ENCODE assay signal across 8 cellular contexts in the genomic region with DNA sequence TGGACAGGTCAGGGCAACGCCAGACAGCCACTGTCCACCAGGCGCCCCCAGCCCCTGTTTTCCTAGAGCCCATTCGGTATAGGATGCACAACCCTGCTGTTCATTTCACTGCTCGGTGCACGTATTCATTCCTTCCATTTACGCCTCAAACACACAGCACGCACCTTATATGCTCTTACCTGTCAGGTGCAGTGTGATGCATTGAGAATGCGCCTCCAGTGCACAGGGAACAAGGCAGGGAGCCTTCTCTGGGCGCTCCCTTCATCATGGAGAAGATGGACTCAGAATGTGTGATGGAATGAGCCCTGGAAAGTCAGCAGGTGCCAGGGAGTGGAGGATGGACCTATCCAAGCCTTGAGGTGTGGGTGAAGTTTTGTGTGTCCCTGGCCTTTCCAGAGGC. TPM values are rescaled to one million over a fixed set of nuclear protein-coding genes. Genes with fewer than 3 reads are reported as not detected.
A peak's percentile ranks its signal among the peaks of the same experiment; 100 is the strongest.
DNase-seq lines count a peak whose midpoint lies in the region; ATAC-seq and TF ChIP-seq lines count a peak whose summit lies in the region.
"Not testable (repeated sequence)": the region's sequence is repeated elsewhere in the genome, so short reads cannot be mapped to it uniquely, and the experiment has no call there.
"Had no signal": no experiment of that assay in that cellular context is flagged by ENCODE, and none has a peak within 500 bp of the region (broad histone marks: within the 10 kb centered on the region; RNA-seq: fewer than 3 reads in every experiment).

No MANE protein-coding gene starts in this region.

- not testable (repeated sequence) for H3K23ac ChIP-seq in neuronal stem cell (ENCODE audit: low read depth, low read length, poor library complexity)

- not testable (repeated sequence) for H2BK120ac ChIP-seq in neuronal stem cell (ENCODE audit: low read depth, low read length)

- peak overlapping the region; percentile 2 for H3K18ac ChIP-seq in neuronal stem cell (ENCODE audit: low read length)

- not testable (repeated sequence) for DNase-seq in DND-41; GM23338 (ENCODE audit: low spot score); T-helper 17 cell; activated T-cell treated with anti-CD3 and anti-CD28 coated beads, Interleukin-2, amount 50 U/mL, for 72 hours; dorsolateral prefrontal cortex; neuronal stem cell (ENCODE audit: low spot score)

- not testable (repeated sequence) for H4K91ac ChIP-seq in neuronal stem cell (ENCODE audit: low read depth, low read length, poor library complexity)

- H3K27me3 ChIP-seq in DND-41 (ENCODE audit: insufficient read depth, low read length, poor library complexity) (peaks cover 10% of the 10 kb centered on the region), GM23338 (ENCODE audit: insufficient read depth) (peaks cover 29% of the 10 kb centered on the region)
- not testable (repeated sequence) for H3K27me3 ChIP-seq in dorsolateral prefrontal cortex; iPS-15b (ENCODE audit: control insufficient read depth, insufficient read depth, low read length); neuronal stem cell (ENCODE audit: control insufficient read depth in 3 of 3, insufficient read depth in 3 of 3, low read depth in 1 of 3, low read length in 3 of 3)

- H3K4me1 Mint-ChIP-seq in GM23338 (peaks cover 13% of the 10 kb centered on the region; the same call in 2 of the 3 replicates), T-helper 17 cell (peaks cover 13% of the 10 kb centered on the region)
- H3K4me1 Mint-ChIP-seq in activated T-cell treated with anti-CD3 and anti-CD28 coated beads, Interleukin-2, amount 50 U/mL, for 72 hours (ENCODE audit: low read depth): peaks cover 18% of the 10 kb centered on the region

- H3K36me3 Mint-ChIP-seq in GM23338 (ENCODE audit: low read depth); T-helper 17 cell (ENCODE audit: low read depth); activated T-cell treated with anti-CD3 and anti-CD28 coated beads, Interleukin-2, amount 50 U/mL, for 72 hours (ENCODE audit: insufficient read depth in 2 of 2): not testable (repeated sequence)

- H2BK5ac ChIP-seq in neuronal stem cell (ENCODE audit: low read length): not testable (repeated sequence)

- peak overlapping the region; percentile 91 for H2AK5ac ChIP-seq in neuronal stem cell (ENCODE audit: low read depth, low read length)

- not testable (repeated sequence) for ATAC-seq in DND-41 (ENCODE audit: insufficient read depth, low read depth); GM23338; T-helper 17 cell; activated T-cell treated with anti-CD3 and anti-CD28 coated beads, Interleukin-2, amount 50 U/mL, for 72 hours (replicated peaks in 1 of 2)

- peak overlapping the region; percentile 66; the same call in 2 of the 3 replicates for H3K4me3 Mint-ChIP-seq in GM23338
- H3K4me3 Mint-ChIP-seq in T-helper 17 cell: peak overlapping the region; percentile 71
- peak overlapping the region; percentile 61 to 75 for H3K4me3 Mint-ChIP-seq in activated T-cell treated with anti-CD3 and anti-CD28 coated beads, Interleukin-2, amount 50 U/mL, for 72 hours

- H3K27me3 Mint-ChIP-seq in GM23338 (ENCODE audit: insufficient read depth, low read depth, poor library complexity): peaks cover 20% of the 10 kb centered on the region
- not testable (repeated sequence) for H3K27me3 Mint-ChIP-seq in T-helper 17 cell
- H3K27me3 Mint-ChIP-seq in activated T-cell treated with anti-CD3 and anti-CD28 coated beads, Interleukin-2, amount 50 U/mL, for 72 hours (ENCODE audit: low read depth): peaks cover 27% of the 10 kb centered on the region

- H3K79me2 ChIP-seq in DND-41 (ENCODE audit: insufficient read depth, low read length); GM23338 (replicated peaks; ENCODE audit: insufficient read depth): not testable (repeated sequence)

- H2BK15ac ChIP-seq in neuronal stem cell (ENCODE audit: low read length): not testable (repeated sequence)

- H3K14ac ChIP-seq in neuronal stem cell (ENCODE audit: low read length): not testable (repeated sequence)

- not testable (repeated sequence) for H3F3A ChIP-seq in GM23338 (replicated peaks; ENCODE audit: low read depth)

- H2BK12ac ChIP-seq in neuronal stem cell (ENCODE audit: low read length): not testable (repeated sequence)

- H4K20me1 ChIP-seq in DND-41 (ENCODE audit: insufficient read depth, low read length); GM23338 (replicated peaks; ENCODE audit: insufficient read depth): not testable (repeated sequence)

- not testable (repeated sequence) for H3K9me3 ChIP-seq in DND-41 (ENCODE audit: insufficient read depth, low read length, severe bottlenecking); T-helper 17 cell (ENCODE audit: control insufficient read depth, low read length, poor library complexity, severe bottlenecking); iPS-15b (ENCODE audit: control insufficient read depth, insufficient read depth, low read length); neuronal stem cell (replicated peaks in 1 of 2; ENCODE audit: control insufficient read depth in 2 of 2, insufficient read depth in 1 of 2, low read depth in 1 of 2, low read length in 2 of 2)

- H4K8ac ChIP-seq in neuronal stem cell (ENCODE audit: low read depth, low read length): not testable (repeated sequence)

- peaks cover 34% of the 10 kb centered on the region for H3K4me1 ChIP-seq in DND-41 (ENCODE audit: insufficient read depth, low read length)
- not testable (repeated sequence) for H3K4me1 ChIP-seq in GM23338 (ENCODE audit: insufficient read depth); iPS-15b (ENCODE audit: control insufficient read depth, insufficient read depth, low read length); neuronal stem cell (ENCODE audit: control insufficient read depth in 2 of 2, insufficient read depth in 1 of 2, low read depth in 1 of 2, low read length in 2 of 2)

- not testable (repeated sequence) for H3K9me3 Mint-ChIP-seq in GM23338; activated T-cell treated with anti-CD3 and anti-CD28 coated beads, Interleukin-2, amount 50 U/mL, for 72 hours

- WGBS in neuronal stem cell (ENCODE audit: extremely low coverage in 2 of 2, insufficient read length in 2 of 2, insufficient replicate concordance in 1 of 2), 2 donors: no CpG with 5 or more reads among the region's 9 CpGs

- H3K4me2 ChIP-seq in DND-41 (ENCODE audit: insufficient read depth, low read length): peak overlapping the region; percentile 68
- peak overlapping the region; percentile 82 for H3K4me2 ChIP-seq in GM23338
- H3K4me2 ChIP-seq in neuronal stem cell (ENCODE audit: insufficient read depth, low read length, poor library complexity, severe bottlenecking): not testable (repeated sequence)

- not testable (repeated sequence) for H3K36me3 ChIP-seq in DND-41 (ENCODE audit: insufficient read depth, low read length); GM23338 (ENCODE audit: insufficient read depth); iPS-15b (ENCODE audit: control insufficient read depth, insufficient read depth, low read length); neuronal stem cell (replicated peaks in 1 of 2; ENCODE audit: control insufficient read depth in 2 of 2, insufficient read depth in 2 of 2, low read length in 2 of 2)

- not testable (repeated sequence) for H3K9me2 ChIP-seq in GM23338 (ENCODE audit: insufficient read depth)

- H3K4me3 ChIP-seq in DND-41 (ENCODE audit: low read depth in 1 of 2, low read length in 2 of 2) (peak overlapping the region in 1 of 2 experiments; percentile 53; a peak in 1 of 4 replicates), GM23338 (peak overlapping the region; percentile 54), dorsolateral prefrontal cortex (peak overlapping the region in 38 of 59 donors; percentile 14 to 62 (median 47)), iPS-15b (ENCODE audit: low read depth, low read length) (peak overlapping the region; percentile 46)
- H3K4me3 ChIP-seq in neuronal stem cell (ENCODE audit: low read length in 2 of 2): not testable (repeated sequence)

- H3K27ac Mint-ChIP-seq in GM23338; T-helper 17 cell; activated T-cell treated with anti-CD3 and anti-CD28 coated beads, Interleukin-2, amount 50 U/mL, for 72 hours: not testable (repeated sequence)

- not testable (repeated sequence) for H3K4ac ChIP-seq in neuronal stem cell (ENCODE audit: low read length)

- not testable (repeated sequence) for H3K79me1 ChIP-seq in neuronal stem cell (ENCODE audit: low read depth, low read length)

- intact Hi-C loops in dorsolateral prefrontal cortex (cut with DNase I): not testable (repeated sequence)

- not testable (repeated sequence) for H3K9ac ChIP-seq in DND-41 (ENCODE audit: low read depth, low read length); iPS-15b (ENCODE audit: low read depth, low read length)
- peak overlapping the region; percentile 50 for H3K9ac ChIP-seq in neuronal stem cell (ENCODE audit: low read depth, low read length, poor library complexity)

- peak overlapping the region; percentile 65; the same call in 1 of the 2 replicates for H2AFZ ChIP-seq in DND-41 (ENCODE audit: low read depth, low read length)
- H2AFZ ChIP-seq in GM23338; neuronal stem cell (ENCODE audit: low read length): not testable (repeated sequence)

- TF ChIP-seq CTCF in DND-41 (IDR thresholded peaks at IDR 0.05; ENCODE audit: borderline replicate concordance, extremely low read depth, low read length, poor library complexity, severe bottlenecking); GM23338 (conservative IDR thresholded peaks at IDR 0.05; ENCODE audit: low read depth in 2 of 2); dorsolateral prefrontal cortex (IDR thresholded peaks at IDR 0.05 in 54 of 56, conservative IDR thresholded peaks at IDR 0.05 in 2 of 56; ENCODE audit: low read depth in 1 of 56, partially characterized antibody in 56 of 56): not testable (repeated sequence)

- not testable (repeated sequence) for H3K27ac ChIP-seq in DND-41 (ENCODE audit: low read length); GM23338 (ENCODE audit: low read depth); neuronal stem cell (replicated peaks; ENCODE audit: low read length)
- H3K27ac ChIP-seq in dorsolateral prefrontal cortex: peak overlapping the region in 4 of 59 donors; percentile 53 to 68 (median 62)

RNA-seq across cellular contexts. Expression of a gene that starts 4.2 kb away (rescaled TPM):
- 84.0 and 100 TPM in 2 replicates for total RNA-seq in GM23338 (2014; rRNA removed; shearing (Covaris generic))
- polyA plus RNA-seq in GM23338 (2016; fragmentation: Nextera tagmentation; extraction: Ambion mirVana): 20.6 and 21.8 TPM in 2 replicates
- 10 to 100 TPM; 14.9 to 30.8 TPM for total RNA-seq in T-helper 17 cell
- total RNA-seq in activated T-cell treated with anti-CD3 and anti-CD28 coated beads, Interleukin-2, amount 50 U/mL, for 72 hours: 10 to 100 TPM; 15.0 to 21.2 TPM
- 100 to 1,000 TPM in 119 of 120 experiments, 10 to 100 TPM in 1; 90.1 to 295 (median 174) TPM for total RNA-seq in dorsolateral prefrontal cortex
- 41.4 TPM for polyA plus RNA-seq in neuronal stem cell (2013, experiment 1 of 2)
- polyA plus RNA-seq in neuronal stem cell (2013, experiment 2 of 2): 42.1 TPM
- polyA plus RNA-seq: CD14-positive monocyte had no signal
